In the genomic region with DNA sequence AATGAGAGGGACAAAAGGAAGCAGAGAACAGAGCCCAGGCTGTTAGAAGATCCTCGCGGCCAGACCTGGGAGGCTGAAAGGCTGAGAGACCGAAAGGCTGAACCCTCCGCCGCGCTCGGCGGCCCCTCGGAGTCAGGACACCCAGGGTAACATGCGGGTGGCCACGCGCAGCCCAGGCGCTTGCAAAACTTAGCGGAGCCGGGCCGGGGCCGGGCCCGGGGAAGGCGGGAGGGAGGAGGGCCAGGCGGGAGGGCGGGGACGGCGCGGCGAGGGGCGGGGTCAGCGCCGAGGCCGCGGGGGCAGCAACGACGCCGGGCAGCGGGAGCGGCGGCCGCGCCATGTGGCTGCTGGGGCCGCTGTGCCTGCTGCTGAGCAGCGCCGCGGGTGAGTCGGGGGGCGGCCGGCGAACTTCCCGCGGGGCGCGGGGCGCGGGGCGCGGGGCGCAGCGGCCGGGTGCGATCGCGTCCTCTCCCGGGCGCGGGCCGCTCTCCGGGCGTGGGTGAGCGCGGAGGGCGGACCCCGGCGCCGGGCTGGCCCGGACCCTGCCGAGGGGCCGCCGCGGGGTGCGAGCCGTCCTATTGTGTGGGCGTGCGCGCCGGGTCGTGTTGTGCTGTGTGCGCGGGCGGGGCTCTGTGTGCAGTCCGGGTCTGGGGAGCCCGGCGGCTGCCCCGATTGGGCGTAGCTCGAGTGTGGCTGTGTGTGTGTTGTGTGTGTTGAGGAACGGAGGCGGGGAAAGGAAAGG, we compare ENCODE assay signal across 1 cellular context.
A peak's percentile ranks its signal among the peaks of the same experiment; 100 is the strongest.
TF ChIP-seq lines count a peak whose summit lies in the region.

A gene with protein sequence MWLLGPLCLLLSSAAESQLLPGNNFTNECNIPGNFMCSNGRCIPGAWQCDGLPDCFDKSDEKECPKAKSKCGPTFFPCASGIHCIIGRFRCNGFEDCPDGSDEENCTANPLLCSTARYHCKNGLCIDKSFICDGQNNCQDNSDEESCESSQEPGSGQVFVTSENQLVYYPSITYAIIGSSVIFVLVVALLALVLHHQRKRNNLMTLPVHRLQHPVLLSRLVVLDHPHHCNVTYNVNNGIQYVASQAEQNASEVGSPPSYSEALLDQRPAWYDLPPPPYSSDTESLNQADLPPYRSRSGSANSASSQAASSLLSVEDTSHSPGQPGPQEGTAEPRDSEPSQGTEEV (plus strand): TSS at position 302 of the 742 bp plus-strand sequence. CDS start 37 bp downstream, at position 339.

TF ChIP-seq in K562, 482 proteins besides CTCF, POLR2A, EP300 and RAD21 (continued from another document and continues in another):
- TF ChIP-seq RNF219 (CRISPR knock-in tag; IDR thresholded peaks at IDR 0.05) (no peak), PHF20 (IDR thresholded peaks at IDR 0.05; ENCODE audit: partially characterized antibody) (no peak), HEY1 (CRISPR knock-in tag; IDR thresholded peaks at IDR 0.05; ENCODE audit: borderline replicate concordance) (no peak), RNF2 (IDR thresholded peaks at IDR 0.05) (no peak), ZNF316 (IDR thresholded peaks at IDR 0.05) (0 out of 2 replicates have a peak, but pooled peaks have one; percentile 4), XRCC4 (IDR thresholded peaks at IDR 0.05; ENCODE audit: extremely low read depth, insufficient read depth, insufficient read length) (no peak), ZNF79 (CRISPR knock-in tag; IDR thresholded peaks at IDR 0.05; ENCODE audit: low read depth) (no peak), NFE2 (IDR thresholded peaks at IDR 0.05; ENCODE audit: low read depth) (no peak), ZZZ3 (IDR thresholded peaks at IDR 0.05) (no peak), POLR2G (IDR thresholded peaks at IDR 0.05; ENCODE audit: low read depth, low read length) (peak; percentile 51; the same call in 1 of the 2 replicates), HBP1 (CRISPR knock-in tag; IDR thresholded peaks at IDR 0.05) (no peak), MIER1 (IDR thresholded peaks at IDR 0.05; ENCODE audit: low read depth) (no peak), FOXM1 (IDR thresholded peaks at IDR 0.05; ENCODE audit: low read depth) (no peak), FOXM1 (CRISPR knock-in tag; IDR thresholded peaks at IDR 0.05; ENCODE audit: low read depth) (no peak), GATA2 (CRISPR knock-in tag; IDR thresholded peaks at IDR 0.05) (no peak), HMGN3 (IDR thresholded peaks at IDR 0.05; ENCODE audit: borderline replicate concordance, extremely low read depth, insufficient read length, low read depth, low read length) (peak; percentile 52), CXXC5 (CRISPR knock-in tag; IDR thresholded peaks at IDR 0.05) (peak; percentile 68), HNRNPL (IDR thresholded peaks at IDR 0.05; ENCODE audit: low read depth, low read length) (no peak), ZBTB40 (IDR thresholded peaks at IDR 0.05) (no peak), ZBTB40 (CRISPR knock-in tag; IDR thresholded peaks at IDR 0.05) (no peak)
- TF ChIP-seq, protein P1, sequence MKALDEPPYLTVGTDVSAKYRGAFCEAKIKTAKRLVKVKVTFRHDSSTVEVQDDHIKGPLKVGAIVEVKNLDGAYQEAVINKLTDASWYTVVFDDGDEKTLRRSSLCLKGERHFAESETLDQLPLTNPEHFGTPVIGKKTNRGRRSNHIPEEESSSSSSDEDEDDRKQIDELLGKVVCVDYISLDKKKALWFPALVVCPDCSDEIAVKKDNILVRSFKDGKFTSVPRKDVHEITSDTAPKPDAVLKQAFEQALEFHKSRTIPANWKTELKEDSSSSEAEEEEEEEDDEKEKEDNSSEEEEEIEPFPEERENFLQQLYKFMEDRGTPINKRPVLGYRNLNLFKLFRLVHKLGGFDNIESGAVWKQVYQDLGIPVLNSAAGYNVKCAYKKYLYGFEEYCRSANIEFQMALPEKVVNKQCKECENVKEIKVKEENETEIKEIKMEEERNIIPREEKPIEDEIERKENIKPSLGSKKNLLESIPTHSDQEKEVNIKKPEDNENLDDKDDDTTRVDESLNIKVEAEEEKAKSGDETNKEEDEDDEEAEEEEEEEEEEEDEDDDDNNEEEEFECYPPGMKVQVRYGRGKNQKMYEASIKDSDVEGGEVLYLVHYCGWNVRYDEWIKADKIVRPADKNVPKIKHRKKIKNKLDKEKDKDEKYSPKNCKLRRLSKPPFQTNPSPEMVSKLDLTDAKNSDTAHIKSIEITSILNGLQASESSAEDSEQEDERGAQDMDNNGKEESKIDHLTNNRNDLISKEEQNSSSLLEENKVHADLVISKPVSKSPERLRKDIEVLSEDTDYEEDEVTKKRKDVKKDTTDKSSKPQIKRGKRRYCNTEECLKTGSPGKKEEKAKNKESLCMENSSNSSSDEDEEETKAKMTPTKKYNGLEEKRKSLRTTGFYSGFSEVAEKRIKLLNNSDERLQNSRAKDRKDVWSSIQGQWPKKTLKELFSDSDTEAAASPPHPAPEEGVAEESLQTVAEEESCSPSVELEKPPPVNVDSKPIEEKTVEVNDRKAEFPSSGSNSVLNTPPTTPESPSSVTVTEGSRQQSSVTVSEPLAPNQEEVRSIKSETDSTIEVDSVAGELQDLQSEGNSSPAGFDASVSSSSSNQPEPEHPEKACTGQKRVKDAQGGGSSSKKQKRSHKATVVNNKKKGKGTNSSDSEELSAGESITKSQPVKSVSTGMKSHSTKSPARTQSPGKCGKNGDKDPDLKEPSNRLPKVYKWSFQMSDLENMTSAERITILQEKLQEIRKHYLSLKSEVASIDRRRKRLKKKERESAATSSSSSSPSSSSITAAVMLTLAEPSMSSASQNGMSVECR (CRISPR knock-in tag; IDR thresholded peaks at IDR 0.05), result 0 out of 2 replicates have a peak, but pooled peaks have one; percentile 8
- TF ChIP-seq, protein P2, sequence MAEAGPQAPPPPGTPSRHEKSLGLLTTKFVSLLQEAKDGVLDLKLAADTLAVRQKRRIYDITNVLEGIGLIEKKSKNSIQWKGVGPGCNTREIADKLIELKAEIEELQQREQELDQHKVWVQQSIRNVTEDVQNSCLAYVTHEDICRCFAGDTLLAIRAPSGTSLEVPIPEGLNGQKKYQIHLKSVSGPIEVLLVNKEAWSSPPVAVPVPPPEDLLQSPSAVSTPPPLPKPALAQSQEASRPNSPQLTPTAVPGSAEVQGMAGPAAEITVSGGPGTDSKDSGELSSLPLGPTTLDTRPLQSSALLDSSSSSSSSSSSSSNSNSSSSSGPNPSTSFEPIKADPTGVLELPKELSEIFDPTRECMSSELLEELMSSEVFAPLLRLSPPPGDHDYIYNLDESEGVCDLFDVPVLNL (CRISPR knock-in tag; IDR thresholded peaks at IDR 0.05; ENCODE audit: low read depth), result no peak
- TF ChIP-seq, protein P3, sequence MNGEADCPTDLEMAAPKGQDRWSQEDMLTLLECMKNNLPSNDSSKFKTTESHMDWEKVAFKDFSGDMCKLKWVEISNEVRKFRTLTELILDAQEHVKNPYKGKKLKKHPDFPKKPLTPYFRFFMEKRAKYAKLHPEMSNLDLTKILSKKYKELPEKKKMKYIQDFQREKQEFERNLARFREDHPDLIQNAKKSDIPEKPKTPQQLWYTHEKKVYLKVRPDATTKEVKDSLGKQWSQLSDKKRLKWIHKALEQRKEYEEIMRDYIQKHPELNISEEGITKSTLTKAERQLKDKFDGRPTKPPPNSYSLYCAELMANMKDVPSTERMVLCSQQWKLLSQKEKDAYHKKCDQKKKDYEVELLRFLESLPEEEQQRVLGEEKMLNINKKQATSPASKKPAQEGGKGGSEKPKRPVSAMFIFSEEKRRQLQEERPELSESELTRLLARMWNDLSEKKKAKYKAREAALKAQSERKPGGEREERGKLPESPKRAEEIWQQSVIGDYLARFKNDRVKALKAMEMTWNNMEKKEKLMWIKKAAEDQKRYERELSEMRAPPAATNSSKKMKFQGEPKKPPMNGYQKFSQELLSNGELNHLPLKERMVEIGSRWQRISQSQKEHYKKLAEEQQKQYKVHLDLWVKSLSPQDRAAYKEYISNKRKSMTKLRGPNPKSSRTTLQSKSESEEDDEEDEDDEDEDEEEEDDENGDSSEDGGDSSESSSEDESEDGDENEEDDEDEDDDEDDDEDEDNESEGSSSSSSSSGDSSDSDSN (IDR thresholded peaks at IDR 0.05; ENCODE audit: borderline replicate concordance in 1 of 2, low read depth in 2 of 2, low read length in 2 of 2), result 0 out of 4 replicates have a peak, but pooled peaks of 1 of the 2 experiments have one; percentile 16
- TF ChIP-seq, protein P4, sequence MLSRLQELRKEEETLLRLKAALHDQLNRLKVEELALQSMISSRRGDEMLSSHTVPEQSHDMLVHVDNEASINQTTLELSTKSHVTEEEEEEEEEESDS (CRISPR knock-in tag; IDR thresholded peaks at IDR 0.05), result no peak
- TF ChIP-seq, protein P5, sequence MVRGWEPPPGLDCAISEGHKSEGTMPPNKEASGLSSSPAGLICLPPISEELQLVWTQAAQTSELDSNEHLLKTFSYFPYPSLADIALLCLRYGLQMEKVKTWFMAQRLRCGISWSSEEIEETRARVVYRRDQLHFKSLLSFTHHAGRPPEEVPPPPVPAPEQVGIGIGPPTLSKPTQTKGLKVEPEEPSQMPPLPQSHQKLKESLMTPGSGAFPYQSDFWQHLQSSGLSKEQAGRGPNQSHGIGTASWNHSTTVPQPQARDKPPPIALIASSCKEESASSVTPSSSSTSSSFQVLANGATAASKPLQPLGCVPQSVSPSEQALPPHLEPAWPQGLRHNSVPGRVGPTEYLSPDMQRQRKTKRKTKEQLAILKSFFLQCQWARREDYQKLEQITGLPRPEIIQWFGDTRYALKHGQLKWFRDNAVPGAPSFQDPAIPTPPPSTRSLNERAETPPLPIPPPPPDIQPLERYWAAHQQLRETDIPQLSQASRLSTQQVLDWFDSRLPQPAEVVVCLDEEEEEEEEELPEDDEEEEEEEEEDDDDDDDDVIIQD (CRISPR knock-in tag; IDR thresholded peaks at IDR 0.05), result no peak
